In the genomic region with DNA sequence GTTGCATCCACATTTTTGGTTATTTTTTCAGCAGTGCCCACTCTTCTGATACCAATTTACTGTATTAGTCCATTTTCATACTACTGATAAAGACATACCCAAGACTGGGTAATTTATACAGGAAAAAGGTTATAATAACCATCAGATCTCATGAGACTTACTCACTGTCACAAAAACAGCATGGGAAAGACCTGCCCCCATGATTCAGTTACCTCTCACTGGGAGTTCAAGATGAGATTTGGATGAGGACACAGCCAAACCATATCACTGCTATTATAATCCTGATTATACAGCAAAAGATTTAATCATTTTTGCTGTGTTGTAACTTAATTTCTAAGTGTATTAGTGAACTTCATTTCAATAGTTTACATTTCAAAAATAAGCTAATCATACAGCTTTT, we compare ENCODE assay signal across 22 cellular contexts. TPM values are rescaled to one million over a fixed set of nuclear protein-coding genes. Genes with fewer than 3 reads are reported as not detected.
A peak's percentile ranks its signal among the peaks of the same experiment; 100 is the strongest.
DNase-seq lines count a peak whose midpoint lies in the region; ATAC-seq and TF ChIP-seq lines count a peak whose summit lies in the region.
"Had no signal": no experiment of that assay in that cellular context is flagged by ENCODE, and none has a peak within 500 bp of the region (broad histone marks: within the 10 kb centered on the region; RNA-seq: fewer than 3 reads in every experiment).

No MANE protein-coding gene starts in this region.

- H3K4me3 ChIP-seq in PC-3 (ENCODE audit: low read length) = no peak overlapping the region
- H3K4me3 ChIP-seq: ascending aorta, prostate gland, thoracic aorta had no signal

- no peaks in the 10 kb centered on the region for H3K27me3 ChIP-seq in PC-3 (ENCODE audit: low read length)
- H3K27me3 ChIP-seq: ascending aorta had no signal

- no peaks in the 10 kb centered on the region for H3K9me2 ChIP-seq in PC-3 (replicated peaks; ENCODE audit: low read length)

- H3K27ac ChIP-seq in PC-3 (ENCODE audit: low read length) = no peak overlapping the region
- H3K27ac ChIP-seq: ascending aorta, prostate gland, thoracic aorta had no signal

- H4K20me1 ChIP-seq in PC-3 (ENCODE audit: low read length) = no peaks in the 10 kb centered on the region

- H3K9ac ChIP-seq in PC-3 (ENCODE audit: low read length) = no peak overlapping the region

- ATAC-seq in activated naive CD8-positive, alpha-beta T cell treated with anti-CD3 and anti-CD28 coated beads, Interleukin-2, amount 10 ng/mL, durations not matched to agents 7 days and 5 days (ENCODE audit: low read depth) = no peak
- ATAC-seq in natural killer cell (no peak), HG03460 (IDR thresholded peaks at IDR 0.05; ENCODE audit: unreplicated experiment) (no peak), PC-3 (no peak)

- TF ChIP-seq CTCF in natural killer cell (IDR thresholded peaks at IDR 0.05) = no peak
- no peak for TF ChIP-seq CTCF in PC-3 (conservative IDR thresholded peaks at IDR 0.05; ENCODE audit: low read depth, low read length)

- no peaks in the 10 kb centered on the region for H3K27me3 Mint-ChIP-seq in activated CD4-positive, alpha-beta T cell treated with anti-CD3 and anti-CD28 coated beads, Interleukin-2, amount 10 ng/mL, durations not matched to agents 24 days and 14 days
- H3K27me3 Mint-ChIP-seq in activated naive CD8-positive, alpha-beta T cell treated with anti-CD3 and anti-CD28 coated beads, Interleukin-2, amount 10 ng/mL, durations not matched to agents 7 days and 5 days = no peaks in the 10 kb centered on the region
- no peaks in the 10 kb centered on the region for H3K27me3 Mint-ChIP-seq in natural killer cell (ENCODE audit: low read depth in 2 of 2)

- H3K4me3 Mint-ChIP-seq in activated CD4-positive, alpha-beta T cell treated with anti-CD3 and anti-CD28 coated beads, Interleukin-2, amount 10 ng/mL, durations not matched to agents 24 days and 14 days = peak overlapping the region; percentile 31
- no peak overlapping the region for H3K4me3 Mint-ChIP-seq in activated naive CD8-positive, alpha-beta T cell treated with anti-CD3 and anti-CD28 coated beads, Interleukin-2, amount 10 ng/mL, durations not matched to agents 7 days and 5 days
- no peak overlapping the region for H3K4me3 Mint-ChIP-seq in natural killer cell
- H3K4me3 Mint-ChIP-seq: CD14-positive monocyte had no signal

- H2AFZ ChIP-seq in PC-3 (ENCODE audit: low read length) = no peak overlapping the region

- peak overlapping the region; percentile 81 for H3K27ac Mint-ChIP-seq in activated CD4-positive, alpha-beta T cell treated with anti-CD3 and anti-CD28 coated beads, Interleukin-2, amount 10 ng/mL, durations not matched to agents 24 days and 14 days
- peak overlapping the region; percentile 42 for H3K27ac Mint-ChIP-seq in activated naive CD8-positive, alpha-beta T cell treated with anti-CD3 and anti-CD28 coated beads, Interleukin-2, amount 10 ng/mL, durations not matched to agents 7 days and 5 days
- peak overlapping the region; percentile 12 to 37 for H3K27ac Mint-ChIP-seq in natural killer cell
- H3K27ac Mint-ChIP-seq: CD14-positive monocyte had no signal

- peaks cover 12% of the 10 kb centered on the region for H3K9me3 Mint-ChIP-seq in activated CD4-positive, alpha-beta T cell treated with anti-CD3 and anti-CD28 coated beads, Interleukin-2, amount 10 ng/mL, durations not matched to agents 24 days and 14 days
- peaks cover 1% of the 10 kb centered on the region for H3K9me3 Mint-ChIP-seq in activated naive CD8-positive, alpha-beta T cell treated with anti-CD3 and anti-CD28 coated beads, Interleukin-2, amount 10 ng/mL, durations not matched to agents 7 days and 5 days
- H3K9me3 Mint-ChIP-seq in natural killer cell = no peaks in the 10 kb centered on the region

- no peaks in the 10 kb centered on the region for H3K9me3 ChIP-seq in PC-3 (ENCODE audit: low read length)
- H3K9me3 ChIP-seq: ascending aorta, prostate gland, thoracic aorta had no signal

- DNase-seq in activated CD4-positive, alpha-beta T cell treated with anti-CD3 and anti-CD28 coated beads, Interleukin-2, amount 10 ng/mL, durations not matched to agents 24 days and 14 days = peak; percentile 41
- DNase-seq in activated CD4-positive, alpha-beta T cell treated with anti-CD3 and anti-CD28 coated beads for 4 hours = no peak
- DNase-seq in ELR (ENCODE audit: low read depth) = peak; percentile 26
- no peak for DNase-seq in activated naive CD8-positive, alpha-beta T cell treated with anti-CD3 and anti-CD28 coated beads, Interleukin-2, amount 10 ng/mL, durations not matched to agents 7 days and 5 days
- DNase-seq in natural killer cell = no peak
- no peak for DNase-seq in PC-3
- DNase-seq in cortex of kidney (lab: John Stamatoyannopoulos, UW) = no peak
- DNase-seq: ACHN; activated CD4-positive, alpha-beta T cell treated with anti-CD3 and anti-CD28 coated beads for 48 hours; hypothalamus; Kasumi-1; NCI-H1417; NCI-H2171 treated with DMSO at 0.1 percent for 48 hours; NCI-H748 treated with DMSO at 0.1 percent for 48 hours; small intestine; stimulated activated CD8-positive, alpha-beta memory T cell treated with anti-CD3 and anti-CD28 coated beads, Interleukin-4, amount 100 ng/mL, for 48 hours had no signal

- intact Hi-C loops in activated CD4-positive, alpha-beta T cell treated with anti-CD3 and anti-CD28 coated beads, Interleukin-2, amount 10 ng/mL, durations not matched to agents 24 days and 14 days (cut with micrococcal nuclease) = no loop called here
- intact Hi-C loops in natural killer cell (cut with micrococcal nuclease) = no loop called here
- intact Hi-C loops in PC-3 (cut with micrococcal nuclease) = no loop called here

- peaks cover 87% of the 10 kb centered on the region for H3K36me3 Mint-ChIP-seq in activated CD4-positive, alpha-beta T cell treated with anti-CD3 and anti-CD28 coated beads, Interleukin-2, amount 10 ng/mL, durations not matched to agents 24 days and 14 days (ENCODE audit: low read depth)
- peaks cover 78% of the 10 kb centered on the region for H3K36me3 Mint-ChIP-seq in activated naive CD8-positive, alpha-beta T cell treated with anti-CD3 and anti-CD28 coated beads, Interleukin-2, amount 10 ng/mL, durations not matched to agents 7 days and 5 days
- H3K36me3 Mint-ChIP-seq in natural killer cell = peaks cover 5% of the 10 kb centered on the region
- H3K36me3 Mint-ChIP-seq: CD14-positive monocyte had no signal

- BruUV-seq in PC-3 (replicated peaks; lab: Mats Ljungman, UMichigan) = no TSS peak

- peaks cover 62% of the 10 kb centered on the region for H3K4me1 ChIP-seq in PC-3 (ENCODE audit: insufficient read depth, low read length)
- H3K4me1 ChIP-seq: ascending aorta, prostate gland had no signal

- POLR2A ChIA-PET in activated naive CD8-positive, alpha-beta T cell treated with anti-CD3 and anti-CD28 coated beads, Interleukin-2, amount 10 ng/mL, durations not matched to agents 7 days and 5 days (lab: Charles Lee) = no interaction called here
- POLR2A ChIA-PET in PC-3 (lab: Charles Lee; ENCODE audit: unreplicated experiment) = no interaction called here

- CTCF ChIA-PET in PC-3 (lab: Charles Lee) = interaction anchor here (0.6 kb wide), 1 partner anchor 270 kb away, joined by 3 read pairs; the partner anchor contains the start of gene PHLDB2

- no peaks in the 10 kb centered on the region for H3F3A ChIP-seq in PC-3 (ENCODE audit: low read length, unreplicated experiment)

- no peaks in the 10 kb centered on the region for H3K79me2 ChIP-seq in PC-3 (ENCODE audit: low read length)

- no peak overlapping the region for H3K4me2 ChIP-seq in PC-3 (ENCODE audit: low read length)

- H3K4me1 Mint-ChIP-seq in activated CD4-positive, alpha-beta T cell treated with anti-CD3 and anti-CD28 coated beads, Interleukin-2, amount 10 ng/mL, durations not matched to agents 24 days and 14 days = peaks cover 58% of the 10 kb centered on the region
- peaks cover 35% of the 10 kb centered on the region for H3K4me1 Mint-ChIP-seq in activated naive CD8-positive, alpha-beta T cell treated with anti-CD3 and anti-CD28 coated beads, Interleukin-2, amount 10 ng/mL, durations not matched to agents 7 days and 5 days
- peaks cover 9 to 18% of the 10 kb centered on the region in 2 donors for H3K4me1 Mint-ChIP-seq in natural killer cell
- H3K4me1 Mint-ChIP-seq: CD14-positive monocyte had no signal

- no peaks in the 10 kb centered on the region for H3K36me3 ChIP-seq in PC-3 (ENCODE audit: low read depth, low read length)
- H3K36me3 ChIP-seq: ascending aorta, prostate gland, thoracic aorta had no signal

RNA-seq across cellular contexts. Expression of gene ZBED2, which starts 6.6 kb away (rescaled TPM):
- 587 and 596 TPM in 2 replicates for total RNA-seq in activated CD4-positive, alpha-beta T cell treated with anti-CD3 and anti-CD28 coated beads, Interleukin-2, amount 10 ng/mL, durations not matched to agents 24 days and 14 days
- 1 to 10 TPM; 1.9 TPM for total RNA-seq in activated naive CD8-positive, alpha-beta T cell treated with anti-CD3 and anti-CD28 coated beads, Interleukin-2, amount 10 ng/mL, durations not matched to agents 7 days and 5 days
- total RNA-seq in natural killer cell (under 1 TPM in 1 of 3 donors, not detected in 2; 0.26 TPM), PC-3 (2014; rRNA removed) (0.35 and 0.69 TPM in 2 replicates)
- total RNA-seq: chondrocyte, thoracic aorta had no signal

RNA-seq across cellular contexts. Expression of gene CD96, which starts 46.5 kb away (rescaled TPM):
- total RNA-seq in activated CD4-positive, alpha-beta T cell treated with anti-CD3 and anti-CD28 coated beads, Interleukin-2, amount 10 ng/mL, durations not matched to agents 24 days and 14 days = 50.5 and 60.5 TPM in 2 replicates
- total RNA-seq in activated naive CD8-positive, alpha-beta T cell treated with anti-CD3 and anti-CD28 coated beads, Interleukin-2, amount 10 ng/mL, durations not matched to agents 7 days and 5 days = 100 to 1,000 TPM; 375 to 379 TPM
- total RNA-seq in natural killer cell = 100 to 1,000 TPM; 146 to 191 (median 166) TPM
- not detected in 2 replicates for total RNA-seq in PC-3 (2014; rRNA removed)

Comparison
In these comparisons a context has a peak if more than half of its experiments do, and no peak if none do; other contexts are left out.
1. DNase-seq: peak in activated CD4-positive, alpha-beta T cell treated with anti-CD3 and anti-CD28 coated beads, Interleukin-2, amount 10 ng/mL, durations not matched to agents 24 days and 14 days (single experiment) and ELR (single experiment); none in activated CD4-positive, alpha-beta T cell treated with anti-CD3 and anti-CD28 coated beads for 4 hours (0 of 2), activated naive CD8-positive, alpha-beta T cell treated with anti-CD3 and anti-CD28 coated beads, Interleukin-2, amount 10 ng/mL, durations not matched to agents 7 days and 5 days (single experiment), natural killer cell (single experiment), PC-3 (single experiment) and cortex of kidney (single experiment).
2. H3K27ac Mint-ChIP-seq: peak in every context shown above with its lines; median percentile 81 in activated CD4-positive, alpha-beta T cell treated with anti-CD3 and anti-CD28 coated beads, Interleukin-2, amount 10 ng/mL, durations not matched to agents 24 days and 14 days; 42 in activated naive CD8-positive, alpha-beta T cell treated with anti-CD3 and anti-CD28 coated beads, Interleukin-2, amount 10 ng/mL, durations not matched to agents 7 days and 5 days; 24 in natural killer cell.
3. RNA of gene ZBED2, which starts 6.6 kb away (total RNA-seq): 587 to 596 TPM in activated CD4-positive, alpha-beta T cell treated with anti-CD3 and anti-CD28 coated beads, Interleukin-2, amount 10 ng/mL, durations not matched to agents 24 days and 14 days; 1.9 TPM in activated naive CD8-positive, alpha-beta T cell treated with anti-CD3 and anti-CD28 coated beads, Interleukin-2, amount 10 ng/mL, durations not matched to agents 7 days and 5 days, 0.35 to 0.69 TPM in PC-3 and 0.26 TPM in natural killer cell; every median in the first group is over 100 times any median in the second.
4. RNA of gene CD96, which starts 46.5 kb away (total RNA-seq): 375 to 379 TPM in activated naive CD8-positive, alpha-beta T cell treated with anti-CD3 and anti-CD28 coated beads, Interleukin-2, amount 10 ng/mL, durations not matched to agents 7 days and 5 days, 146 to 191 TPM in natural killer cell and 50.5 to 60.5 TPM in activated CD4-positive, alpha-beta T cell treated with anti-CD3 and anti-CD28 coated beads, Interleukin-2, amount 10 ng/mL, durations not matched to agents 24 days and 14 days; not detected in PC-3; every median in the first group is over 10 times any median in the second.